1 cellular context compared by ENCODE assay signal in genomic region chr20:50460608-50461268, GRCh38.
A peak's percentile ranks its signal among the peaks of the same experiment; 100 is the strongest.
TF ChIP-seq lines count a peak whose summit lies in the region.

No MANE protein-coding gene starts in this region.

TF ChIP-seq in HepG2, 621 proteins besides CTCF, POLR2A, EP300 and RAD21 (continued from another document and continues in another):
- peak; percentile 89; the same call in 1 of the 2 replicates for TF ChIP-seq STAT6 (CRISPR knock-in tag; IDR thresholded peaks at IDR 0.05; ENCODE audit: borderline replicate concordance)
- TF ChIP-seq JDP2 (CRISPR knock-in tag; IDR thresholded peaks at IDR 0.05; ENCODE audit: borderline replicate concordance), result no peak
- no peak for TF ChIP-seq KDM5A (IDR thresholded peaks at IDR 0.05; ENCODE audit: borderline replicate concordance, low read length)
- TF ChIP-seq, protein P1, sequence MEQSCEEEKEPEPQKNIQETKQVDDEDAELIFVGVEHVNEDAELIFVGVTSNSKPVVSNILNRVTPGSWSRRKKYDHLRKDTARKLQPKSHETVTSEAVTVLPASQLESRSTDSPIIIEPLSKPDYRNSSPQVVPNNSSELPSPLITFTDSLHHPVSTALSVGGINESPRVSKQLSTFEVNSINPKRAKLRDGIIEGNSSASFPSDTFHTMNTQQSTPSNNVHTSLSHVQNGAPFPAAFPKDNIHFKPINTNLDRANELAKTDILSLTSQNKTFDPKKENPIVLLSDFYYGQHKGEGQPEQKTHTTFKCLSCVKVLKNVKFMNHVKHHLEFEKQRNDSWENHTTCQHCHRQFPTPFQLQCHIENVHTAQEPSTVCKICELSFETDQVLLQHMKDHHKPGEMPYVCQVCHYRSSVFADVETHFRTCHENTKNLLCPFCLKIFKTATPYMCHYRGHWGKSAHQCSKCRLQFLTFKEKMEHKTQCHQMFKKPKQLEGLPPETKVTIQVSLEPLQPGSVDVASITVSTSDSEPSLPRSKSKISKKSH (CRISPR knock-in tag; IDR thresholded peaks at IDR 0.05; ENCODE audit: borderline replicate concordance), result no peak; the same call in none of the 2 replicates
- TF ChIP-seq FOSL1 (CRISPR knock-in tag; IDR thresholded peaks at IDR 0.05; ENCODE audit: borderline replicate concordance), result no peak
- TF ChIP-seq, protein P2, sequence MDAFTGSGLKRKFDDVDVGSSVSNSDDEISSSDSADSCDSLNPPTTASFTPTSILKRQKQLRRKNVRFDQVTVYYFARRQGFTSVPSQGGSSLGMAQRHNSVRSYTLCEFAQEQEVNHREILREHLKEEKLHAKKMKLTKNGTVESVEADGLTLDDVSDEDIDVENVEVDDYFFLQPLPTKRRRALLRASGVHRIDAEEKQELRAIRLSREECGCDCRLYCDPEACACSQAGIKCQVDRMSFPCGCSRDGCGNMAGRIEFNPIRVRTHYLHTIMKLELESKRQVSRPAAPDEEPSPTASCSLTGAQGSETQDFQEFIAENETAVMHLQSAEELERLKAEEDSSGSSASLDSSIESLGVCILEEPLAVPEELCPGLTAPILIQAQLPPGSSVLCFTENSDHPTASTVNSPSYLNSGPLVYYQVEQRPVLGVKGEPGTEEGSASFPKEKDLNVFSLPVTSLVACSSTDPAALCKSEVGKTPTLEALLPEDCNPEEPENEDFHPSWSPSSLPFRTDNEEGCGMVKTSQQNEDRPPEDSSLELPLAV (CRISPR knock-in tag; conservative IDR thresholded peaks at IDR 0.05; ENCODE audit: low read depth), result no peak
- peak; percentile 78 for TF ChIP-seq CBX1 (IDR thresholded peaks at IDR 0.05; ENCODE audit: low read depth)
- TF ChIP-seq ZFP36L1 (CRISPR knock-in tag; IDR thresholded peaks at IDR 0.05), result 0 out of 2 replicates have a peak, but pooled peaks have one; percentile 5
- TF ChIP-seq AHR (CRISPR knock-in tag; IDR thresholded peaks at IDR 0.05), result peak; percentile 95; the same call in 1 of the 2 replicates
- TF ChIP-seq SRSF1 (optimal IDR thresholded peaks at IDR 0.05; ENCODE audit: low read depth, low read length), result no peak
- no peak for TF ChIP-seq CHD4 (IDR thresholded peaks at IDR 0.05; ENCODE audit: borderline replicate concordance, low read length)
- TF ChIP-seq EHMT2 (IDR thresholded peaks at IDR 0.05; ENCODE audit: borderline replicate concordance, low read depth, low read length), result no peak
- peak; percentile 89; the same call in 1 of the 2 replicates for TF ChIP-seq ZFP91 (CRISPR knock-in tag; IDR thresholded peaks at IDR 0.05; ENCODE audit: borderline replicate concordance)
- 0 out of 2 replicates have a peak, but pooled peaks have one; percentile 47 for TF ChIP-seq MAF1 (CRISPR knock-in tag; IDR thresholded peaks at IDR 0.05; ENCODE audit: borderline replicate concordance)
- no peak for TF ChIP-seq ZC3H13 (CRISPR knock-in tag; IDR thresholded peaks at IDR 0.05)
- TF ChIP-seq ATF7 (IDR thresholded peaks at IDR 0.05), result no peak
- no peak; the same call in 1 of the 2 replicates for TF ChIP-seq ATF7 (CRISPR knock-in tag; IDR thresholded peaks at IDR 0.05)
- TF ChIP-seq HDAC6 (IDR thresholded peaks at IDR 0.05; ENCODE audit: low read depth, low read length), result no peak
- no peak for TF ChIP-seq NFIC (IDR thresholded peaks at IDR 0.05; ENCODE audit: low read length)
- TF ChIP-seq ZNF782 (CRISPR knock-in tag; IDR thresholded peaks at IDR 0.05; ENCODE audit: borderline replicate concordance), result no peak
- TF ChIP-seq POGZ (CRISPR knock-in tag; IDR thresholded peaks at IDR 0.05), result peak; percentile 87
- no peak for TF ChIP-seq GMEB2 (CRISPR knock-in tag; IDR thresholded peaks at IDR 0.05; ENCODE audit: low read depth)
- no peak for TF ChIP-seq MAFG (CRISPR knock-in tag; IDR thresholded peaks at IDR 0.05)
- no peak for TF ChIP-seq CENPX (CRISPR knock-in tag; IDR thresholded peaks at IDR 0.05)
- no peak; the same call in 1 of the 2 replicates for TF ChIP-seq ZBTB34 (CRISPR knock-in tag; IDR thresholded peaks at IDR 0.05)
- TF ChIP-seq ZNF607 (CRISPR knock-in tag; IDR thresholded peaks at IDR 0.05; ENCODE audit: borderline replicate concordance), result peak; percentile 92
- TF ChIP-seq GTF2F1 (IDR thresholded peaks at IDR 0.05; ENCODE audit: low read length), result no peak
- no peak for TF ChIP-seq HNRNPH1 (optimal IDR thresholded peaks at IDR 0.05; ENCODE audit: low read depth, low read length)
- peak; percentile 77; the same call in 1 of the 2 replicates for TF ChIP-seq ZNF20 (CRISPR knock-in tag; IDR thresholded peaks at IDR 0.05)
- no peak; the same call in 1 of the 2 replicates for TF ChIP-seq HNF4G (IDR thresholded peaks at IDR 0.05; ENCODE audit: borderline replicate concordance, low read depth, low read length)
- TF ChIP-seq HNF4G (CRISPR knock-in tag; IDR thresholded peaks at IDR 0.05; ENCODE audit: borderline replicate concordance, low read depth), result peak; percentile 88
- TF ChIP-seq ZKSCAN8 (CRISPR knock-in tag; IDR thresholded peaks at IDR 0.05; ENCODE audit: borderline replicate concordance), result no peak; the same call in 1 of the 2 replicates
- TF ChIP-seq XBP1 (CRISPR knock-in tag; IDR thresholded peaks at IDR 0.05), result no peak
- TF ChIP-seq, protein P3, sequence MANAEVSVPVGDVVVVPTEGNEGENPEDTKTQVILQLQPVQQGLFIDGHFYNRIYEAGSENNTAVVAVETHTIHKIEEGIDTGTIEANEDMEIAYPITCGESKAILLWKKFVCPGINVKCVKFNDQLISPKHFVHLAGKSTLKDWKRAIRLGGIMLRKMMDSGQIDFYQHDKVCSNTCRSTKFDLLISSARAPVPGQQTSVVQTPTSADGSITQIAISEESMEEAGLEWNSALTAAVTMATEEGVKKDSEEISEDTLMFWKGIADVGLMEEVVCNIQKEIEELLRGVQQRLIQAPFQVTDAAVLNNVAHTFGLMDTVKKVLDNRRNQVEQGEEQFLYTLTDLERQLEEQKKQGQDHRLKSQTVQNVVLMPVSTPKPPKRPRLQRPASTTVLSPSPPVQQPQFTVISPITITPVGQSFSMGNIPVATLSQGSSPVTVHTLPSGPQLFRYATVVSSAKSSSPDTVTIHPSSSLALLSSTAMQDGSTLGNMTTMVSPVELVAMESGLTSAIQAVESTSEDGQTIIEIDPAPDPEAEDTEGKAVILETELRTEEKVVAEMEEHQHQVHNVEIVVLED (CRISPR knock-in tag; IDR thresholded peaks at IDR 0.05; ENCODE audit: borderline replicate concordance), result peak; percentile 14; the same call in 1 of the 2 replicates
- TF ChIP-seq ZBTB21 (CRISPR knock-in tag; IDR thresholded peaks at IDR 0.05), result 0 out of 2 replicates have a peak, but pooled peaks have one; percentile 31
- no peak for TF ChIP-seq ZSCAN22 (CRISPR knock-in tag; IDR thresholded peaks at IDR 0.05)
- TF ChIP-seq, protein P4, sequence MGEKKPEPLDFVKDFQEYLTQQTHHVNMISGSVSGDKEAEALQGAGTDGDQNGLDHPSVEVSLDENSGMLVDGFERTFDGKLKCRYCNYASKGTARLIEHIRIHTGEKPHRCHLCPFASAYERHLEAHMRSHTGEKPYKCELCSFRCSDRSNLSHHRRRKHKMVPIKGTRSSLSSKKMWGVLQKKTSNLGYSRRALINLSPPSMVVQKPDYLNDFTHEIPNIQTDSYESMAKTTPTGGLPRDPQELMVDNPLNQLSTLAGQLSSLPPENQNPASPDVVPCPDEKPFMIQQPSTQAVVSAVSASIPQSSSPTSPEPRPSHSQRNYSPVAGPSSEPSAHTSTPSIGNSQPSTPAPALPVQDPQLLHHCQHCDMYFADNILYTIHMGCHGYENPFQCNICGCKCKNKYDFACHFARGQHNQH (CRISPR knock-in tag; IDR thresholded peaks at IDR 0.05), result peak; percentile 92; the same call in 1 of the 2 replicates
- no peak for TF ChIP-seq SYNCRIP (IDR thresholded peaks at IDR 0.05; ENCODE audit: insufficient read depth, low read depth, low read length)
- no peak; the same call in 1 of the 2 replicates for TF ChIP-seq ZNF546 (CRISPR knock-in tag; conservative IDR thresholded peaks at IDR 0.05)
- peak; percentile 98 for TF ChIP-seq ZNF580 (CRISPR knock-in tag; IDR thresholded peaks at IDR 0.05; ENCODE audit: borderline replicate concordance, low read depth)
- peak; percentile 80; the same call in 1 of the 2 replicates for TF ChIP-seq RXRA (CRISPR knock-in tag; IDR thresholded peaks at IDR 0.05)
- TF ChIP-seq ZNF83 (CRISPR knock-in tag; IDR thresholded peaks at IDR 0.05; ENCODE audit: borderline replicate concordance), result peak; percentile 45; the same call in 1 of the 2 replicates
- TF ChIP-seq ZNF800 (CRISPR knock-in tag; IDR thresholded peaks at IDR 0.05), result 0 out of 2 replicates have a peak, but pooled peaks have one; percentile 65
- no peak for TF ChIP-seq THYN1 (CRISPR knock-in tag; IDR thresholded peaks at IDR 0.05; ENCODE audit: borderline replicate concordance, low read depth)
- TF ChIP-seq SNAPC2 (CRISPR knock-in tag; IDR thresholded peaks at IDR 0.05), result no peak
- no peak for TF ChIP-seq ATRX (CRISPR knock-in tag; IDR thresholded peaks at IDR 0.05; ENCODE audit: borderline replicate concordance)
- TF ChIP-seq TAF15 (IDR thresholded peaks at IDR 0.05; ENCODE audit: low read depth, low read length, poor library complexity, severe bottlenecking), result no peak
- peak; percentile 47 for TF ChIP-seq SKI (IDR thresholded peaks at IDR 0.05; ENCODE audit: partially characterized antibody)
- no peak for TF ChIP-seq ZNF639 (CRISPR knock-in tag; conservative IDR thresholded peaks at IDR 0.05)
